Comparison of ENCODE assay signal across 8 cellular contexts in the genomic region with DNA sequence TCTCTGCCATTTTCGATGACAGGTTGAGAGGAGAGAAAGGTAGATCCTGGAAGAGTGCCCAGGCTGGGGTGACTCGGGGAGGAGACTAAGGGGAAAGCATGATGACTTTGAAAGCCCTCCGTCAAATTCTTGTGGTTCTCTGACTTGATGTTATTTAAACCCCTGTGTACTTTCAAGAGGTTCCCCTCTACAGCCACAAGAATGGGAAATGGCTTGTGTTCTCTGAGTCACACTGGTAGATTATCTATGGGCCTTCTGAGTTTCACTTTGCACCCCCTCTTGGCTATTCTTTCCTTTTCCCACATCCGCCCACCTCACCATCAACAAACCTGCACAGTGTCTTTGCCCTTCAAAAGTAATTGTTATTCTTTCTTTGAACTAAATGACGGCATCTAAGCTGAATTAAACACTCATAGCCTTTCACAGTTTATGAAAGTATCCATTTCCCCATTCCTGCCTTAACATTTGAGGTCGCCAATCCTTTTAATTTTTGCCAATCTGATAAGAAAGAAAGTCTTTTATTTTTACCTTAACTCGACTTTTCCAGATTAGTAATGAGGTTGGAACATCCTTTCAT.
DNase-seq lines count a peak whose midpoint lies in the region; ATAC-seq, FAIRE-seq and TF ChIP-seq lines count a peak whose summit lies in the region.

No MANE protein-coding gene starts in this region.

- no peaks in the 10 kb centered on the region for H3K36me3 ChIP-seq in KMS-11 (ENCODE audit: insufficient read depth)

- peaks cover 9% of the 10 kb centered on the region; the same call in 1 of the 2 replicates for H3K27me3 ChIP-seq in KMS-11 (ENCODE audit: insufficient read depth, low read depth)

- H3K4me3 ChIP-seq in KMS-11 (IDR thresholded peaks at IDR 0.05; ENCODE audit: insufficient read depth, low read depth, low read length): no peak overlapping the region

- H2AFZ ChIP-seq in KMS-11 (ENCODE audit: low read depth): no peak overlapping the region

- FAIRE-seq in endometrium (lab: Jason Lieb, UNC): peak; percentile 15

- DNase-seq in DMS79 treated with DMSO at 0.1 percent for 48 hours (lab: John Stamatoyannopoulos, UW) (peak; percentile 91), DMS53 (lab: John Stamatoyannopoulos, UW) (no peak), head of caudate nucleus (no peak)
- peak; percentile 87 for DNase-seq in activated CD4-positive, alpha-beta T cell treated with anti-CD3 and anti-CD28 coated beads for 48 hours
- peak; percentile 41 for DNase-seq in stimulated activated CD8-positive, alpha-beta memory T cell treated with anti-CD3 and anti-CD28 coated beads, Interleukin-12 subunit alpha, Interleukin-12 subunit beta, amount 100 ng/mL, for 4 hours (ENCODE audit: low read depth)

- no peaks in the 10 kb centered on the region for H3K79me2 ChIP-seq in KMS-11 (ENCODE audit: insufficient read depth, low read depth)

- TF ChIP-seq CTCF in KMS-11 (conservative IDR thresholded peaks at IDR 0.05; ENCODE audit: low read depth, low read length): no peak

- H3K4me2 ChIP-seq in KMS-11: peak overlapping the region; percentile 88

- no peak overlapping the region for H3K9ac ChIP-seq in KMS-11

- peak; percentile 54 for ATAC-seq in GM21576 (IDR thresholded peaks at IDR 0.05; ENCODE audit: unreplicated experiment)

- intact Hi-C loops in head of caudate nucleus (cut with DNase I): no loop called here

- peaks cover 56% of the 10 kb centered on the region for H3K4me1 ChIP-seq in KMS-11 (ENCODE audit: low read depth, poor library complexity, severe bottlenecking)

- no peak overlapping the region for H3K27ac ChIP-seq in KMS-11

- no peaks in the 10 kb centered on the region for H4K20me1 ChIP-seq in KMS-11 (ENCODE audit: insufficient read depth)

Comparison
In these comparisons a context has a peak if more than half of its experiments do, and no peak if none do; other contexts are left out.
1. DNase-seq: peak in DMS79 treated with DMSO at 0.1 percent for 48 hours (single experiment), activated CD4-positive, alpha-beta T cell treated with anti-CD3 and anti-CD28 coated beads for 48 hours (single experiment) and stimulated activated CD8-positive, alpha-beta memory T cell treated with anti-CD3 and anti-CD28 coated beads, Interleukin-12 subunit alpha, Interleukin-12 subunit beta, amount 100 ng/mL, for 4 hours (single experiment); none in DMS53 (single experiment) and head of caudate nucleus (0 of 42).